Comparison of ENCODE assay signal across 19 cellular contexts in the genomic region with DNA sequence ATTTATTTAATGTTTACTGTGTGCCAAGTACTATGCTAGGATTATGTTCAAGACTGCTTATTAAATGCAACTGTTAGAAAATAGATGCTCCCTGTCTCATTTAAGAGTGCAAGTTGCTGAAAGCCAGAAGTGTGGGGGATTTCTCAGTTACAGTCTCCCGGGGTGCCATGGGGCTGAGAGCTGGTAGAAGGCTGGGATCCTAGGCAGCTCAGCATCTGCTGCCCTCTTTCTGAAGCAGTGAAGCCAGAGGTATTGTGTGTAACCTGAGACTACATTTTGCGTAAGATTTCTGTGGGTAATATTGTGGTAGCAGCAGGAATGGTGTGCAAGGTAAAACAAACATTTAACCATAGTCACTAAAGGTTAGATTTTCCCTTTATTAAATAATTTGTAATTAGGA.
DNase-seq lines count a peak whose midpoint lies in the region; ATAC-seq and TF ChIP-seq lines count a peak whose summit lies in the region.
"Had no signal": no experiment of that assay in that cellular context is flagged by ENCODE, and none has a peak within 500 bp of the region (broad histone marks: within the 10 kb centered on the region; RNA-seq: fewer than 3 reads in every experiment).

No MANE protein-coding gene starts in this region.

- no peak overlapping the region for H2AFZ ChIP-seq in osteoblast (ENCODE audit: low read length)

- no peak overlapping the region for H3K4me3 Mint-ChIP-seq in CD8-positive, alpha-beta T cell
- no peak overlapping the region for H3K4me3 Mint-ChIP-seq in WTC11
- H3K4me3 Mint-ChIP-seq: IgD-negative memory B cell had no signal

- no peaks in the 10 kb centered on the region for H4K20me1 ChIP-seq in osteoblast (ENCODE audit: insufficient read depth, low read length)

- DNase-seq in CD8-positive, alpha-beta T cell: no peak
- DNase-seq in WTC11 (ENCODE audit: low spot score): no peak
- DNase-seq in iPS-NIHi7 (ENCODE audit: extremely low spot score): peak; percentile 15
- DNase-seq in NAMALWA (ENCODE audit: low spot score): no peak
- no peak for DNase-seq in osteoblast (ENCODE audit: insufficient read length, low spot score, missing footprints)
- DNase-seq: activated CD4-positive, alpha-beta T cell treated with anti-CD3 and anti-CD28 coated beads for 1 hour; BE2C; effector CD8-positive, alpha-beta T cell; hippocampal formation; NCI-H1092; NCI-H226; ovary; SHP77; T-helper 9 cell had no signal

- no peak overlapping the region for H3K27ac ChIP-seq in CD8-positive, alpha-beta T cell (ENCODE audit: low read depth, low read length)
- no peak overlapping the region for H3K27ac ChIP-seq in osteoblast (ENCODE audit: low read depth, low read length)
- H3K27ac ChIP-seq: cardiac muscle cell, ovary, thoracic aorta had no signal

- CTCF ChIA-PET in CD8-positive, alpha-beta T cell (lab: Charles Lee): interaction anchor here (1.4 to 2.5 kb wide), 2 partner anchors 56 to 278 kb away, joined by 3 to 8 read pairs; no protein-coding TSS in a partner anchor
- CTCF ChIA-PET in WTC11 (lab: Charles Lee): interaction anchor here (1.0 to 1.3 kb wide), 2 partner anchors 56 to 204 kb away, joined by 3 to 5 read pairs; no protein-coding TSS in a partner anchor

- no peaks in the 10 kb centered on the region for H3K27me3 Mint-ChIP-seq in CD8-positive, alpha-beta T cell (ENCODE audit: low read depth)
- no peaks in the 10 kb centered on the region; the same call in 1 of the 2 replicates for H3K27me3 Mint-ChIP-seq in WTC11 (ENCODE audit: low read depth)

- H3K9me3 ChIP-seq in CD8-positive, alpha-beta T cell (ENCODE audit: low read length): no peaks in the 10 kb centered on the region
- no peaks in the 10 kb centered on the region for H3K9me3 ChIP-seq in osteoblast (ENCODE audit: low read depth, low read length)
- H3K9me3 ChIP-seq: BE2C, ovary, thoracic aorta had no signal

- no peak overlapping the region for H3K4me2 ChIP-seq in osteoblast (ENCODE audit: insufficient read depth, low read length)

- POLR2A ChIA-PET in CD8-positive, alpha-beta T cell (lab: Charles Lee): interaction anchor here (1.0 to 1.3 kb wide), 3 partner anchors 25 to 57 kb away, joined by 3 to 4 read pairs (median 3); no protein-coding TSS in a partner anchor
- POLR2A ChIA-PET in WTC11 (lab: Charles Lee): no interaction called here

- H3K79me2 ChIP-seq in osteoblast (ENCODE audit: insufficient read depth, low read length): no peaks in the 10 kb centered on the region

- H3K27ac Mint-ChIP-seq in CD8-positive, alpha-beta T cell: peak overlapping the region; percentile 12
- H3K27ac Mint-ChIP-seq in WTC11: peak overlapping the region; percentile 73; the same call in 1 of the 2 replicates
- H3K27ac Mint-ChIP-seq: IgD-negative memory B cell had no signal

- TF ChIP-seq EP300 in Ishikawa (IDR thresholded peaks at IDR 0.05; ENCODE audit: borderline replicate concordance): no peak

- H3K36me3 Mint-ChIP-seq in CD8-positive, alpha-beta T cell: peaks cover 27% of the 10 kb centered on the region
- H3K36me3 Mint-ChIP-seq in WTC11: peaks cover 17% of the 10 kb centered on the region

- no peaks in the 10 kb centered on the region for H3K27me3 ChIP-seq in CD8-positive, alpha-beta T cell (ENCODE audit: insufficient read depth, low read length)
- no peaks in the 10 kb centered on the region for H3K27me3 ChIP-seq in osteoblast (ENCODE audit: insufficient read depth, low read length)
- H3K27me3 ChIP-seq: BE2C, cardiac muscle cell, ovary had no signal

- no peak for ATAC-seq in CD8-positive, alpha-beta T cell
- ATAC-seq in WTC11 (peak; percentile 69), HG02981 (IDR thresholded peaks at IDR 0.05; ENCODE audit: unreplicated experiment) (no peak)

- no peaks in the 10 kb centered on the region for H3K36me3 ChIP-seq in CD8-positive, alpha-beta T cell (ENCODE audit: insufficient read depth, low read length)
- H3K36me3 ChIP-seq in osteoblast (ENCODE audit: insufficient read depth, low read length): no peaks in the 10 kb centered on the region
- H3K36me3 ChIP-seq: BE2C, cardiac muscle cell, ovary, thoracic aorta had no signal

- H3K4me3 ChIP-seq in CD8-positive, alpha-beta T cell (ENCODE audit: low read depth, low read length): no peak overlapping the region
- no peak overlapping the region for H3K4me3 ChIP-seq in osteoblast (ENCODE audit: insufficient read depth, low read length)
- H3K4me3 ChIP-seq: cardiac muscle cell, ovary, thoracic aorta had no signal

- H3K4me1 Mint-ChIP-seq in CD8-positive, alpha-beta T cell (ENCODE audit: low read depth): peaks cover 57% of the 10 kb centered on the region
- H3K4me1 Mint-ChIP-seq in WTC11: peaks cover 38% of the 10 kb centered on the region

- TF ChIP-seq RAD21 in Ishikawa (IDR thresholded peaks at IDR 0.05; ENCODE audit: low read depth): no peak

- intact Hi-C loops in CD8-positive, alpha-beta T cell (cut with DNase I, micrococcal nuclease): loop anchor here in 1 of 2 experiments (2.0 kb wide), 1 partner anchor 25 kb away; no protein-coding TSS in a partner anchor

- TF ChIP-seq CTCF in CD8-positive, alpha-beta T cell (IDR thresholded peaks at IDR 0.05): no peak
- TF ChIP-seq CTCF in WTC11 (IDR thresholded peaks at IDR 0.05) (no peak), osteoblast (IDR thresholded peaks at IDR 0.05; ENCODE audit: extremely low read depth, low read depth, low read length) (no peak)

- H3K9me3 Mint-ChIP-seq in CD8-positive, alpha-beta T cell: peaks cover 3% of the 10 kb centered on the region
- peaks cover 8% of the 10 kb centered on the region for H3K9me3 Mint-ChIP-seq in WTC11

- peaks cover 23% of the 10 kb centered on the region for H3K4me1 ChIP-seq in CD8-positive, alpha-beta T cell (ENCODE audit: insufficient read depth, low read length)
- no peaks in the 10 kb centered on the region for H3K4me1 ChIP-seq in osteoblast (ENCODE audit: insufficient read depth, low read length)
- H3K4me1 ChIP-seq: BE2C had no signal

TF ChIP-seq in Ishikawa, 13 proteins besides CTCF, POLR2A, EP300 and RAD21:
- peak; percentile 62; the same call in 1 of the 2 replicates for TF ChIP-seq CEBPB (IDR thresholded peaks at IDR 0.05)
- TF ChIP-seq, protein P1, sequence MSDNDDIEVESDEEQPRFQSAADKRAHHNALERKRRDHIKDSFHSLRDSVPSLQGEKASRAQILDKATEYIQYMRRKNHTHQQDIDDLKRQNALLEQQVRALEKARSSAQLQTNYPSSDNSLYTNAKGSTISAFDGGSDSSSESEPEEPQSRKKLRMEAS (IDR thresholded peaks at IDR 0.05): no peak

TF ChIP-seq in WTC11, 78 proteins besides CTCF, POLR2A, EP300 and RAD21 (continues in another document):
- TF ChIP-seq, protein P2, sequence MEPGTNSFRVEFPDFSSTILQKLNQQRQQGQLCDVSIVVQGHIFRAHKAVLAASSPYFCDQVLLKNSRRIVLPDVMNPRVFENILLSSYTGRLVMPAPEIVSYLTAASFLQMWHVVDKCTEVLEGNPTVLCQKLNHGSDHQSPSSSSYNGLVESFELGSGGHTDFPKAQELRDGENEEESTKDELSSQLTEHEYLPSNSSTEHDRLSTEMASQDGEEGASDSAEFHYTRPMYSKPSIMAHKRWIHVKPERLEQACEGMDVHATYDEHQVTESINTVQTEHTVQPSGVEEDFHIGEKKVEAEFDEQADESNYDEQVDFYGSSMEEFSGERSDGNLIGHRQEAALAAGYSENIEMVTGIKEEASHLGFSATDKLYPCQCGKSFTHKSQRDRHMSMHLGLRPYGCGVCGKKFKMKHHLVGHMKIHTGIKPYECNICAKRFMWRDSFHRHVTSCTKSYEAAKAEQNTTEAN (CRISPR knock-in tag; IDR thresholded peaks at IDR 0.05): no peak
- TF ChIP-seq, protein P3, sequence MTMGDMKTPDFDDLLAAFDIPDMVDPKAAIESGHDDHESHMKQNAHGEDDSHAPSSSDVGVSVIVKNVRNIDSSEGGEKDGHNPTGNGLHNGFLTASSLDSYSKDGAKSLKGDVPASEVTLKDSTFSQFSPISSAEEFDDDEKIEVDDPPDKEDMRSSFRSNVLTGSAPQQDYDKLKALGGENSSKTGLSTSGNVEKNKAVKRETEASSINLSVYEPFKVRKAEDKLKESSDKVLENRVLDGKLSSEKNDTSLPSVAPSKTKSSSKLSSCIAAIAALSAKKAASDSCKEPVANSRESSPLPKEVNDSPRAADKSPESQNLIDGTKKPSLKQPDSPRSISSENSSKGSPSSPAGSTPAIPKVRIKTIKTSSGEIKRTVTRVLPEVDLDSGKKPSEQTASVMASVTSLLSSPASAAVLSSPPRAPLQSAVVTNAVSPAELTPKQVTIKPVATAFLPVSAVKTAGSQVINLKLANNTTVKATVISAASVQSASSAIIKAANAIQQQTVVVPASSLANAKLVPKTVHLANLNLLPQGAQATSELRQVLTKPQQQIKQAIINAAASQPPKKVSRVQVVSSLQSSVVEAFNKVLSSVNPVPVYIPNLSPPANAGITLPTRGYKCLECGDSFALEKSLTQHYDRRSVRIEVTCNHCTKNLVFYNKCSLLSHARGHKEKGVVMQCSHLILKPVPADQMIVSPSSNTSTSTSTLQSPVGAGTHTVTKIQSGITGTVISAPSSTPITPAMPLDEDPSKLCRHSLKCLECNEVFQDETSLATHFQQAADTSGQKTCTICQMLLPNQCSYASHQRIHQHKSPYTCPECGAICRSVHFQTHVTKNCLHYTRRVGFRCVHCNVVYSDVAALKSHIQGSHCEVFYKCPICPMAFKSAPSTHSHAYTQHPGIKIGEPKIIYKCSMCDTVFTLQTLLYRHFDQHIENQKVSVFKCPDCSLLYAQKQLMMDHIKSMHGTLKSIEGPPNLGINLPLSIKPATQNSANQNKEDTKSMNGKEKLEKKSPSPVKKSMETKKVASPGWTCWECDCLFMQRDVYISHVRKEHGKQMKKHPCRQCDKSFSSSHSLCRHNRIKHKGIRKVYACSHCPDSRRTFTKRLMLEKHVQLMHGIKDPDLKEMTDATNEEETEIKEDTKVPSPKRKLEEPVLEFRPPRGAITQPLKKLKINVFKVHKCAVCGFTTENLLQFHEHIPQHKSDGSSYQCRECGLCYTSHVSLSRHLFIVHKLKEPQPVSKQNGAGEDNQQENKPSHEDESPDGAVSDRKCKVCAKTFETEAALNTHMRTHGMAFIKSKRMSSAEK (CRISPR knock-in tag; IDR thresholded peaks at IDR 0.05; ENCODE audit: borderline replicate concordance): no peak
- TF ChIP-seq JUN (CRISPR knock-in tag; IDR thresholded peaks at IDR 0.05) (no peak), RORB (CRISPR knock-in tag; IDR thresholded peaks at IDR 0.05) (no peak), NR2C2 (CRISPR knock-in tag; IDR thresholded peaks at IDR 0.05) (no peak)
